In genomic region chr4:41560112-41560511, GRCh38 we compare ENCODE assay signal across 25 cellular contexts. TPM values are rescaled to one million over a fixed set of nuclear protein-coding genes. Genes with fewer than 3 reads are reported as not detected.
"Had no signal": no experiment of that assay in that cellular context is flagged by ENCODE, and none has a peak within 500 bp of the region (broad histone marks: within the 10 kb centered on the region; RNA-seq: fewer than 3 reads in every experiment).

No MANE protein-coding gene starts in this region.

- H3K4me3 ChIP-seq: coronary artery, esophagus muscularis mucosa, gastrocnemius medialis, heart right ventricle, mucosa of descending colon, pancreas, right lobe of liver, suprapubic skin, thyroid gland had no signal

- H3K27ac Mint-ChIP-seq: progenitor cell of endocrine pancreas; stimulated activated effector memory CD8-positive, alpha-beta T cell treated with anti-CD3 and anti-CD28 coated beads, Interleukin-12 subunit alpha, Interleukin-12 subunit beta, amount 100 ng/mL, for 72 hours; type B pancreatic cell had no signal

- H3K27ac ChIP-seq: coronary artery, epithelial cell of prostate, esophagus muscularis mucosa, pancreas, right lobe of liver, suprapubic skin, thyroid gland had no signal

- H3K4me3 Mint-ChIP-seq: naive thymus-derived CD8-positive, alpha-beta T cell; neural crest cell; stimulated activated effector memory CD8-positive, alpha-beta T cell treated with anti-CD3 and anti-CD28 coated beads, Interleukin-12 subunit alpha, Interleukin-12 subunit beta, amount 100 ng/mL, for 72 hours; type B pancreatic cell had no signal

- H3K36me3 Mint-ChIP-seq: naive thymus-derived CD8-positive, alpha-beta T cell; stimulated activated effector memory CD8-positive, alpha-beta T cell treated with anti-CD3 and anti-CD28 coated beads, Interleukin-12 subunit alpha, Interleukin-12 subunit beta, amount 100 ng/mL, for 72 hours; type B pancreatic cell had no signal

- ATAC-seq: gastrocnemius medialis; left colon; mucosa of descending colon; naive thymus-derived CD8-positive, alpha-beta T cell; pancreas; right lobe of liver; stimulated activated effector memory CD8-positive, alpha-beta T cell treated with anti-CD3 and anti-CD28 coated beads, Interleukin-12 subunit alpha, Interleukin-12 subunit beta, amount 100 ng/mL, for 72 hours; stimulated activated naive CD8-positive, alpha-beta T cell treated with anti-CD3 and anti-CD28 coated beads, Interleukin-15, Interleukin-2, amounts not matched to agents 100 U/mL and 50 U/mL, for 24 hours had no signal

- DNase-seq: cerebellar nuclear complex; effector memory CD4-positive, alpha-beta T cell; gastrocnemius medialis; heart right ventricle; hypothalamus; kidney; left colon; mammary epithelial cell; mucosa of descending colon; naive thymus-derived CD8-positive, alpha-beta T cell; occipital lobe; pancreas; right lobe of liver; stimulated activated CD4-positive, alpha-beta T cell treated with anti-CD3 and anti-CD28 coated beads, Interleukin-4, amount 100 ng/mL, for 1 hour; stimulated activated CD8-positive, alpha-beta memory T cell treated with anti-CD3 and anti-CD28 coated beads, Interleukin-4, amount 100 ng/mL, for 48 hours; stimulated activated naive CD8-positive, alpha-beta T cell treated with anti-CD3 and anti-CD28 coated beads, Interleukin-15, Interleukin-2, amounts not matched to agents 100 U/mL and 50 U/mL, for 24 hours; thyroid gland had no signal

- H3K36me3 ChIP-seq: esophagus muscularis mucosa, gastrocnemius medialis, heart right ventricle, pancreas, right lobe of liver, suprapubic skin, thyroid gland had no signal

- H3K27me3 ChIP-seq: esophagus muscularis mucosa, gastrocnemius medialis, heart right ventricle, pancreas, right lobe of liver, suprapubic skin, thyroid gland had no signal

- H3K9me3 Mint-ChIP-seq: neural crest cell; stimulated activated effector memory CD8-positive, alpha-beta T cell treated with anti-CD3 and anti-CD28 coated beads, Interleukin-12 subunit alpha, Interleukin-12 subunit beta, amount 100 ng/mL, for 72 hours; type B pancreatic cell had no signal

- H3K4me1 Mint-ChIP-seq: naive thymus-derived CD8-positive, alpha-beta T cell; stimulated activated effector memory CD8-positive, alpha-beta T cell treated with anti-CD3 and anti-CD28 coated beads, Interleukin-12 subunit alpha, Interleukin-12 subunit beta, amount 100 ng/mL, for 72 hours had no signal

- H3K4me1 ChIP-seq: pancreas, right lobe of liver, suprapubic skin, thyroid gland had no signal

RNA-seq across cellular contexts. Expression of gene LIMCH1, which starts 22.2 kb away (rescaled TPM):
- total RNA-seq: naive thymus-derived CD8-positive, alpha-beta T cell had no signal
- polyA plus RNA-seq: naive thymus-derived CD8-positive, alpha-beta T cell had no signal
